In the genomic region with DNA sequence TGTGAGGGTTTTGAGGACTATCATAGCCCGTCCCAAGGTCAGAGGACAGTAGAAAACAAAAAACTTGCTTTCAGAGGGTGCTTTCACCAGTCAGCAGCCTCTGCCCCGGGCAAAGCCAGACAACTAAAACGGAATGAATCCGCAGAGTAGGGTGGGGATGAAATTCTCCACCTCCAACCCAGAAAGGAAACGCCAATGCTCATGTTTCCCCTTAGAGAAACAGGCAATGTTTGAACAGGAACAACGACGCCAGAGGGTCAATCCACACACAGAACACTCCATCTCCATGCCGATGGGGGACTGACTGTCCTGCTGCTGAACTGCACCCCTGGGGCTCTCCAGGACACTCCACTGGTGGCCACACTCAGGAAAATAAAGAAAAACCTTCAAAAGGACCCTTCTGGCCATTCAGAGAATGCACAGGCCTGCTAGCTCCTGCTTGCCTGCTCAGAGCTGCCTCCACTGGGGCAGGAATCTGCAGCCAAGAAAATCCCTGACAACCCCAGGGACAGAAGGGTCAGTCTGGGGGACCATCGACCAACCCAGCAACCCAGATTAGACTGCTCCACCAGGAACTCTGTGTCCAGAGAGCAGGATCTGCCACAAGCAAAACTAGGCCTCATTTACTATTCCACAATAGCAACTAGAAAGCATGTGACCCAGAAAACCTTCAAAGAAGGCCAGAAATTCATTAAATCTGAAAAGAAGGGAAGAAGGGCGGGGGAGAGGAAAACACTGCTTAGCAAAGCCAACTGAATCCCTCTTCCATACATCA, we compare ENCODE assay signal across 1 cellular context.
TF ChIP-seq lines count a peak whose summit lies in the region.

No MANE protein-coding gene starts in this region.

TF ChIP-seq in GM23338, 12 proteins besides CTCF, POLR2A, EP300 and RAD21 (continued from another document):
- TF ChIP-seq, protein P1, sequence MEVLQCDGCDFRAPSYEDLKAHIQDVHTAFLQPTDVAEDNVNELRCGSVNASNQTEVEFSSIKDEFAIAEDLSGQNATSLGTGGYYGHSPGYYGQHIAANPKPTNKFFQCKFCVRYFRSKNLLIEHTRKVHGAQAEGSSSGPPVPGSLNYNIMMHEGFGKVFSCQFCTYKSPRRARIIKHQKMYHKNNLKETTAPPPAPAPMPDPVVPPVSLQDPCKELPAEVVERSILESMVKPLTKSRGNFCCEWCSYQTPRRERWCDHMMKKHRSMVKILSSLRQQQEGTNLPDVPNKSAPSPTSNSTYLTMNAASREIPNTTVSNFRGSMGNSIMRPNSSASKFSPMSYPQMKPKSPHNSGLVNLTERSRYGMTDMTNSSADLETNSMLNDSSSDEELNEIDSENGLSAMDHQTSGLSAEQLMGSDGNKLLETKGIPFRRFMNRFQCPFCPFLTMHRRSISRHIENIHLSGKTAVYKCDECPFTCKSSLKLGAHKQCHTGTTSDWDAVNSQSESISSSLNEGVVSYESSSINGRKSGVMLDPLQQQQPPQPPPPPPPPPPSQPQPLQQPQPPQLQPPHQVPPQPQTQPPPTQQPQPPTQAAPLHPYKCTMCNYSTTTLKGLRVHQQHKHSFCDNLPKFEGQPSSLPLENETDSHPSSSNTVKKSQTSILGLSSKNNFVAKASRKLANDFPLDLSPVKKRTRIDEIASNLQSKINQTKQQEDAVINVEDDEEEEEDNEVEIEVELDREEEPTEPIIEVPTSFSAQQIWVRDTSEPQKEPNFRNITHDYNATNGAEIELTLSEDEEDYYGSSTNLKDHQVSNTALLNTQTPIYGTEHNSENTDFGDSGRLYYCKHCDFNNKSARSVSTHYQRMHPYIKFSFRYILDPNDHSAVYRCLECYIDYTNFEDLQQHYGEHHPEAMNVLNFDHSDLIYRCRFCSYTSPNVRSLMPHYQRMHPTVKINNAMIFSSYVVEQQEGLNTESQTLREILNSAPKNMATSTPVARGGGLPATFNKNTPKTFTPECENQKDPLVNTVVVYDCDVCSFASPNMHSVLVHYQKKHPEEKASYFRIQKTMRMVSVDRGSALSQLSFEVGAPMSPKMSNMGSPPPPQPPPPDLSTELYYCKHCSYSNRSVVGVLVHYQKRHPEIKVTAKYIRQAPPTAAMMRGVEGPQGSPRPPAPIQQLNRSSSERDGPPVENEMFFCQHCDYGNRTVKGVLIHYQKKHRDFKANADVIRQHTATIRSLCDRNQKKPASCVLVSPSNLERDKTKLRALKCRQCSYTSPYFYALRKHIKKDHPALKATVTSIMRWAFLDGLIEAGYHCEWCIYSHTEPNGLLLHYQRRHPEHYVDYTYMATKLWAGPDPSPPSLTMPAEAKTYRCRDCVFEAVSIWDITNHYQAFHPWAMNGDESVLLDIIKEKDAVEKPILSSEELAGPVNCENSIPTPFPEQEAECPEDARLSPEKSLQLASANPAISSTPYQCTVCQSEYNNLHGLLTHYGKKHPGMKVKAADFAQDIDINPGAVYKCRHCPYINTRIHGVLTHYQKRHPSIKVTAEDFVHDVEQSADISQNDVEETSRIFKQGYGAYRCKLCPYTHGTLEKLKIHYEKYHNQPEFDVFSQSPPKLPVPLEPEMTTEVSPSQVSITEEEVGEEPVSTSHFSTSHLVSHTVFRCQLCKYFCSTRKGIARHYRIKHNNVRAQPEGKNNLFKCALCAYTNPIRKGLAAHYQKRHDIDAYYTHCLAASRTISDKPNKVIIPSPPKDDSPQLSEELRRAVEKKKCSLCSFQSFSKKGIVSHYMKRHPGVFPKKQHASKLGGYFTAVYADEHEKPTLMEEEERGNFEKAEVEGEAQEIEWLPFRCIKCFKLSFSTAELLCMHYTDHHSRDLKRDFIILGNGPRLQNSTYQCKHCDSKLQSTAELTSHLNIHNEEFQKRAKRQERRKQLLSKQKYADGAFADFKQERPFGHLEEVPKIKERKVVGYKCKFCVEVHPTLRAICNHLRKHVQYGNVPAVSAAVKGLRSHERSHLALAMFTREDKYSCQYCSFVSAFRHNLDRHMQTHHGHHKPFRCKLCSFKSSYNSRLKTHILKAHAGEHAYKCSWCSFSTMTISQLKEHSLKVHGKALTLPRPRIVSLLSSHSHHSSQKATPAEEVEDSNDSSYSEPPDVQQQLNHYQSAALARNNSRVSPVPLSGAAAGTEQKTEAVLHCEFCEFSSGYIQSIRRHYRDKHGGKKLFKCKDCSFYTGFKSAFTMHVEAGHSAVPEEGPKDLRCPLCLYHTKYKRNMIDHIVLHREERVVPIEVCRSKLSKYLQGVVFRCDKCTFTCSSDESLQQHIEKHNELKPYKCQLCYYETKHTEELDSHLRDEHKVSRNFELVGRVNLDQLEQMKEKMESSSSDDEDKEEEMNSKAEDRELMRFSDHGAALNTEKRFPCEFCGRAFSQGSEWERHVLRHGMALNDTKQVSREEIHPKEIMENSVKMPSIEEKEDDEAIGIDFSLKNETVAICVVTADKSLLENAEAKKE (CRISPR knock-in tag; IDR thresholded peaks at IDR 0.05) = no peak
- no peak for TF ChIP-seq ETS1 (IDR thresholded peaks at IDR 0.05)
